ENCODE assay signal across 23 cellular contexts in genomic region chr10:2909921-2910320, GRCh38.
"Had no signal": no experiment of that assay in that cellular context is flagged by ENCODE, and none has a peak within 500 bp of the region (broad histone marks: within the 10 kb centered on the region; RNA-seq: fewer than 3 reads in every experiment).

No MANE protein-coding gene starts in this region.

- H3K9me2 ChIP-seq: SK-N-SH had no signal

- H3K27ac ChIP-seq: RWPE1 had no signal

- H3K9me3 ChIP-seq: SK-N-SH had no signal

- H3K9ac ChIP-seq: SK-N-SH had no signal

- DNase-seq: Kasumi-1; KBM-7; MV-4-11; NCI-H1048; NCI-H1105; NCI-H1417; NCI-H1436 treated with DMSO at 0.1 percent for 48 hours; NCI-H1694; NCI-H187 treated with DMSO at 0.1 percent for 48 hours; NCI-H2029 treated with DMSO at 0.1 percent for 48 hours; NCI-H2107; NCI-H2227 treated with DMSO at 0.1 percent for 48 hours; NCI-H524; NCI-H69; NCI-H774; NK-92 treated with Interleukin-12 subunit alpha and Interleukin-12 subunit beta, amount 100 ng/mL, for 24 hours; PC-3; SHP77; SK-N-SH; SW 1271; T-helper 1 cell had no signal

- H3K4me2 ChIP-seq: SK-N-SH had no signal

- ATAC-seq: Panc1, PC-3 had no signal
